ENCODE assay signal across 21 cellular contexts in genomic region chr12:110816248-110816647, GRCh38. TPM values are rescaled to one million over a fixed set of nuclear protein-coding genes. Genes with fewer than 3 reads are reported as not detected.
DNase-seq lines count a peak whose midpoint lies in the region; ATAC-seq and TF ChIP-seq lines count a peak whose summit lies in the region.
"Had no signal": no experiment of that assay in that cellular context is flagged by ENCODE, and none has a peak within 500 bp of the region (broad histone marks: within the 10 kb centered on the region; RNA-seq: fewer than 3 reads in every experiment).

No MANE protein-coding gene starts in this region.

- H3K4me3 ChIP-seq in GM23338 (no peak overlapping the region), neural progenitor cell (no peak overlapping the region)
- H3K4me3 ChIP-seq: GM23248, HAP-1 had no signal

- H3K9me3 Mint-ChIP-seq in GM23338: no peaks in the 10 kb centered on the region
- no peaks in the 10 kb centered on the region for H3K9me3 Mint-ChIP-seq in neural progenitor cell
- H3K9me3 Mint-ChIP-seq in activated naive CD8-positive, alpha-beta T cell treated with anti-CD3 and anti-CD28 coated beads, Interleukin-2, amount 50 U/mL, for 24 hours: no peaks in the 10 kb centered on the region
- no peaks in the 10 kb centered on the region for H3K9me3 Mint-ChIP-seq in effector memory CD8-positive, alpha-beta T cell
- H3K9me3 Mint-ChIP-seq: CD4-positive, alpha-beta memory T cell; HFFc6 had no signal

- no peak for ATAC-seq in GM23338
- no peak for ATAC-seq in T-helper 17 cell
- no peak for ATAC-seq in activated naive CD8-positive, alpha-beta T cell treated with anti-CD3 and anti-CD28 coated beads, Interleukin-2, amount 50 U/mL, for 24 hours
- ATAC-seq in GM19463 (IDR thresholded peaks at IDR 0.05; ENCODE audit: unreplicated experiment): no peak
- no peak for ATAC-seq in HG03457 (IDR thresholded peaks at IDR 0.05; ENCODE audit: unreplicated experiment)
- ATAC-seq in effector memory CD8-positive, alpha-beta T cell (replicated peaks): no peak

- peaks cover 37% of the 10 kb centered on the region for H3K4me1 Mint-ChIP-seq in GM23338
- H3K4me1 Mint-ChIP-seq in T-helper 17 cell: peaks cover 6% of the 10 kb centered on the region
- H3K4me1 Mint-ChIP-seq in neural progenitor cell: peaks cover 43% of the 10 kb centered on the region
- H3K4me1 Mint-ChIP-seq in activated naive CD8-positive, alpha-beta T cell treated with anti-CD3 and anti-CD28 coated beads, Interleukin-2, amount 50 U/mL, for 24 hours: no peaks in the 10 kb centered on the region
- H3K4me1 Mint-ChIP-seq in effector memory CD8-positive, alpha-beta T cell (ENCODE audit: low read depth in 2 of 2): no peaks in the 10 kb centered on the region

- H3K9me2 ChIP-seq in GM23338 (ENCODE audit: insufficient read depth): no peaks in the 10 kb centered on the region

- peaks cover 25% of the 10 kb centered on the region for H3K27me3 Mint-ChIP-seq in GM23338 (ENCODE audit: insufficient read depth, low read depth, poor library complexity)
- peaks cover 5% of the 10 kb centered on the region for H3K27me3 Mint-ChIP-seq in T-helper 17 cell
- H3K27me3 Mint-ChIP-seq in neural progenitor cell (ENCODE audit: insufficient read depth, low read depth): peaks cover 35% of the 10 kb centered on the region
- H3K27me3 Mint-ChIP-seq in activated naive CD8-positive, alpha-beta T cell treated with anti-CD3 and anti-CD28 coated beads, Interleukin-2, amount 50 U/mL, for 24 hours: peaks cover 9% of the 10 kb centered on the region
- H3K27me3 Mint-ChIP-seq in effector memory CD8-positive, alpha-beta T cell: peaks cover 11 to 41% of the 10 kb centered on the region in 2 donors
- H3K27me3 Mint-ChIP-seq: CD4-positive, alpha-beta memory T cell had no signal

- H3K9me3 ChIP-seq in T-helper 17 cell (ENCODE audit: control insufficient read depth, low read length, poor library complexity, severe bottlenecking) (no peaks in the 10 kb centered on the region), neural progenitor cell (ENCODE audit: low read depth) (no peaks in the 10 kb centered on the region)
- H3K9me3 ChIP-seq: HAP-1 had no signal

- no peak overlapping the region for H2AFZ ChIP-seq in GM23338
- H2AFZ ChIP-seq in neural progenitor cell (replicated peaks): no peak overlapping the region
- H2AFZ ChIP-seq: GM23248 had no signal

- H3F3A ChIP-seq in GM23338 (replicated peaks; ENCODE audit: low read depth) (0 out of 2 replicates have a peak, but pooled peaks cover 2% of the 10 kb centered on the region), neural progenitor cell (ENCODE audit: low read depth) (no peaks in the 10 kb centered on the region)

- peaks cover 36% of the 10 kb centered on the region for H3K4me1 ChIP-seq in GM23338 (ENCODE audit: insufficient read depth)
- peaks cover 4% of the 10 kb centered on the region for H3K4me1 ChIP-seq in neural progenitor cell

- TF ChIP-seq CTCF in GM23338 (conservative IDR thresholded peaks at IDR 0.05; ENCODE audit: low read depth in 2 of 2) (no peak), neural progenitor cell (IDR thresholded peaks at IDR 0.05) (no peak)

- H4K20me1 ChIP-seq in GM23338 (replicated peaks; ENCODE audit: insufficient read depth): no peaks in the 10 kb centered on the region
- no peaks in the 10 kb centered on the region for H4K20me1 ChIP-seq in neural progenitor cell (ENCODE audit: low read depth)

- no peak overlapping the region for H3K9ac ChIP-seq in neural progenitor cell
- H3K9ac ChIP-seq: GM23248 had no signal

- H3K4me3 Mint-ChIP-seq in GM23338: no peak overlapping the region
- no peak overlapping the region for H3K4me3 Mint-ChIP-seq in T-helper 17 cell
- peak overlapping the region; percentile 27 for H3K4me3 Mint-ChIP-seq in neural progenitor cell
- no peak overlapping the region for H3K4me3 Mint-ChIP-seq in activated naive CD8-positive, alpha-beta T cell treated with anti-CD3 and anti-CD28 coated beads, Interleukin-2, amount 50 U/mL, for 24 hours
- no peak overlapping the region for H3K4me3 Mint-ChIP-seq in effector memory CD8-positive, alpha-beta T cell
- H3K4me3 Mint-ChIP-seq: CD4-positive, alpha-beta memory T cell; HFFc6 had no signal

- H3K36me3 Mint-ChIP-seq in GM23338 (ENCODE audit: low read depth) (no peaks in the 10 kb centered on the region), T-helper 17 cell (ENCODE audit: low read depth) (no peaks in the 10 kb centered on the region), neural progenitor cell (no peaks in the 10 kb centered on the region)
- no peaks in the 10 kb centered on the region for H3K36me3 Mint-ChIP-seq in activated naive CD8-positive, alpha-beta T cell treated with anti-CD3 and anti-CD28 coated beads, Interleukin-2, amount 50 U/mL, for 24 hours (ENCODE audit: low read depth)
- peaks cover 2% of the 10 kb centered on the region for H3K36me3 Mint-ChIP-seq in effector memory CD8-positive, alpha-beta T cell (ENCODE audit: insufficient read depth)
- H3K36me3 Mint-ChIP-seq: CD4-positive, alpha-beta memory T cell had no signal

- peaks cover 29% of the 10 kb centered on the region for H3K27me3 ChIP-seq in GM23338 (ENCODE audit: insufficient read depth)
- H3K27me3 ChIP-seq in neural progenitor cell: peaks cover 40% of the 10 kb centered on the region

- DNase-seq in ELR (ENCODE audit: low read depth): peak; percentile 10
- no peak for DNase-seq in GM23338 (ENCODE audit: low spot score)
- DNase-seq in T-helper 17 cell: no peak
- no peak for DNase-seq in neural progenitor cell (ENCODE audit: low spot score)
- DNase-seq in activated naive CD8-positive, alpha-beta T cell treated with anti-CD3 and anti-CD28 coated beads, Interleukin-2, amount 50 U/mL, for 24 hours: no peak
- no peak for DNase-seq in effector memory CD8-positive, alpha-beta T cell
- DNase-seq: C1 segment of cervical spinal cord; Calu3; CD4-positive, alpha-beta memory T cell; COR-L47; DMS79; EL; GF-D8; GM23248; HFFc6 had no signal

- H3K4me2 ChIP-seq in GM23338 (peak overlapping the region; percentile 6; the same call in 1 of the 2 replicates), neural progenitor cell (no peak overlapping the region)

- no peak overlapping the region for H3K27ac Mint-ChIP-seq in GM23338
- peak overlapping the region; percentile 34 for H3K27ac Mint-ChIP-seq in T-helper 17 cell
- H3K27ac Mint-ChIP-seq in neural progenitor cell: no peak overlapping the region
- H3K27ac Mint-ChIP-seq in activated naive CD8-positive, alpha-beta T cell treated with anti-CD3 and anti-CD28 coated beads, Interleukin-2, amount 50 U/mL, for 24 hours: no peak overlapping the region
- H3K27ac Mint-ChIP-seq in effector memory CD8-positive, alpha-beta T cell: no peak overlapping the region
- H3K27ac Mint-ChIP-seq: CD4-positive, alpha-beta memory T cell; HFFc6 had no signal

- H3K79me2 ChIP-seq in GM23338 (replicated peaks; ENCODE audit: insufficient read depth) (no peaks in the 10 kb centered on the region), neural progenitor cell (ENCODE audit: low read depth) (no peaks in the 10 kb centered on the region)

- H3K36me3 ChIP-seq in GM23338 (ENCODE audit: insufficient read depth) (no peaks in the 10 kb centered on the region), neural progenitor cell (no peaks in the 10 kb centered on the region)
- H3K36me3 ChIP-seq: HAP-1 had no signal

- H3K27ac ChIP-seq in GM23338 (ENCODE audit: low read depth): no peak overlapping the region
- no peak overlapping the region for H3K27ac ChIP-seq in neural progenitor cell
- H3K27ac ChIP-seq: GM23248 had no signal

TF ChIP-seq in GM23338, 12 proteins besides CTCF, POLR2A, EP300 and RAD21:
- TF ChIP-seq CREB1 (CRISPR knock-in tag; IDR thresholded peaks at IDR 0.05; ENCODE audit: low read depth) (no peak), NANOG (IDR thresholded peaks at IDR 0.05; ENCODE audit: borderline replicate concordance) (no peak), EZH2 (IDR thresholded peaks at IDR 0.05; ENCODE audit: low read depth, unreplicated experiment) (no peak), JUNB (IDR thresholded peaks at IDR 0.05; ENCODE audit: unreplicated experiment) (no peak), ZNF331 (CRISPR knock-in tag; IDR thresholded peaks at IDR 0.05; ENCODE audit: low read depth) (no peak), ZNF114 (CRISPR knock-in tag; IDR thresholded peaks at IDR 0.05) (no peak)
- TF ChIP-seq, protein P1, sequence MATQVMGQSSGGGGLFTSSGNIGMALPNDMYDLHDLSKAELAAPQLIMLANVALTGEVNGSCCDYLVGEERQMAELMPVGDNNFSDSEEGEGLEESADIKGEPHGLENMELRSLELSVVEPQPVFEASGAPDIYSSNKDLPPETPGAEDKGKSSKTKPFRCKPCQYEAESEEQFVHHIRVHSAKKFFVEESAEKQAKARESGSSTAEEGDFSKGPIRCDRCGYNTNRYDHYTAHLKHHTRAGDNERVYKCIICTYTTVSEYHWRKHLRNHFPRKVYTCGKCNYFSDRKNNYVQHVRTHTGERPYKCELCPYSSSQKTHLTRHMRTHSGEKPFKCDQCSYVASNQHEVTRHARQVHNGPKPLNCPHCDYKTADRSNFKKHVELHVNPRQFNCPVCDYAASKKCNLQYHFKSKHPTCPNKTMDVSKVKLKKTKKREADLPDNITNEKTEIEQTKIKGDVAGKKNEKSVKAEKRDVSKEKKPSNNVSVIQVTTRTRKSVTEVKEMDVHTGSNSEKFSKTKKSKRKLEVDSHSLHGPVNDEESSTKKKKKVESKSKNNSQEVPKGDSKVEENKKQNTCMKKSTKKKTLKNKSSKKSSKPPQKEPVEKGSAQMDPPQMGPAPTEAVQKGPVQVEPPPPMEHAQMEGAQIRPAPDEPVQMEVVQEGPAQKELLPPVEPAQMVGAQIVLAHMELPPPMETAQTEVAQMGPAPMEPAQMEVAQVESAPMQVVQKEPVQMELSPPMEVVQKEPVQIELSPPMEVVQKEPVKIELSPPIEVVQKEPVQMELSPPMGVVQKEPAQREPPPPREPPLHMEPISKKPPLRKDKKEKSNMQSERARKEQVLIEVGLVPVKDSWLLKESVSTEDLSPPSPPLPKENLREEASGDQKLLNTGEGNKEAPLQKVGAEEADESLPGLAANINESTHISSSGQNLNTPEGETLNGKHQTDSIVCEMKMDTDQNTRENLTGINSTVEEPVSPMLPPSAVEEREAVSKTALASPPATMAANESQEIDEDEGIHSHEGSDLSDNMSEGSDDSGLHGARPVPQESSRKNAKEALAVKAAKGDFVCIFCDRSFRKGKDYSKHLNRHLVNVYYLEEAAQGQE (IDR thresholded peaks at IDR 0.05; ENCODE audit: unreplicated experiment): no peak

RNA-seq across cellular contexts. Expression of gene CCDC63, which starts 30.5 kb away (rescaled TPM):
- not detected in 2 replicates for total RNA-seq in GM23338 (2014; rRNA removed; shearing (Covaris generic))
- 1.8 and 1.9 TPM in 2 replicates for polyA plus RNA-seq in GM23338 (2016; fragmentation: Nextera tagmentation; extraction: Ambion mirVana)
- total RNA-seq in T-helper 17 cell (not detected), neural progenitor cell (ENCODE audit: low replicate concordance) (0.24 TPM in 1 of 2 replicates, not detected in the other)
- total RNA-seq: A172; Calu3; CD4-positive, alpha-beta memory T cell; G401; GM23248; HFFc6 had no signal
- polyA plus RNA-seq: BJ; CD4-positive, alpha-beta memory T cell; GM23248 had no signal
